Comparison of ENCODE assay signal across 8 cellular contexts in the genomic region with DNA sequence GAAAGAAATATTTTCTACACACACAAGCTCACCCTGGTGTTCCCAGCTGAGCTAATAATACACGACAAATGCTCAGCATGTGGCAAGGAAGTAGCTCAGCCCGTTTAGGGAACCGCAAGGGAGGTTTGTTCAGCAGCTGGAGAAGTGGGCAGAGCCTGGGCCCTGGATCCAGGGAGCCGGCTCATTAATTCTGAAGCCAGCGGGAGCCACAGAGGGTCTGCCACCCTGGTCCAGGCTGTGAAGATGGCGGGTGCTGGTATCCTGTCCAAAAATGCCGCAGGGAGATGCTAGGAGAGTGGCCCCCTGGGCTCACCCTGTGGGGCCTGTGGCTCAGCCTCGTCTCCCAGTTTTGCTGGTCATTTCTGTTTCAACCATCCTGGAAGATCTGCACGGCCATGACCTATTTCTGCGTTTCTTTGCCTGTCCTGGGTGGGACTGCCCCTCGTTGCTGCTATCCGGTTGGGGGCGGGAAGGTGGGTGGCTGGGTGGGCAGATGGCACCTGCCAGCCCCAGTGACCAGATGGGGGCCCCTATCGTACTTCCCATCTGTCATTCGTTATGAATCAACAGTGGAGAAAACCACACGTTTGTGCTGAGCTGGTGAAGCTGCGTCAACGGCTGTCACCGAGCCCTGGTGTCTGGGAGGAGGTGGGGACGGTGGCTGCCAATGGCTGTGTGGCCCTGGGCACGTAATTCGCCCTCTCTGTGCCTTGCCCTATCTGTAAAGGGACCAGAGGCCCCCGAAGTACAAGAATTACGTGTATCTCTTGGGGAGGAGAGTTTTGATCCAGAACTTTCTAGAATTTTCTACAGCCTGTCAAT. TPM values are rescaled to one million over a fixed set of nuclear protein-coding genes. Genes with fewer than 3 reads are reported as not detected.
A peak's percentile ranks its signal among the peaks of the same experiment; 100 is the strongest.
DNase-seq lines count a peak whose midpoint lies in the region; ATAC-seq, FAIRE-seq and TF ChIP-seq lines count a peak whose summit lies in the region.

No MANE protein-coding gene starts in this region.

- H3K4me3 ChIP-seq in upper lobe of right lung: no peak overlapping the region
- H3K4me3 ChIP-seq in small intestine (ENCODE audit: low read depth in 1 of 2, low read length in 2 of 2): no peak overlapping the region

- H3K9me3 ChIP-seq in upper lobe of right lung (no peaks in the 10 kb centered on the region), small intestine (ENCODE audit: control insufficient read depth, low read depth) (no peaks in the 10 kb centered on the region)

- H3K9me3 Mint-ChIP-seq in CD14-positive monocyte (peaks cover 0 to 1% (median 0%) of the 10 kb centered on the region in 7 donors), osteocyte (ENCODE audit: unreplicated experiment) (no peaks in the 10 kb centered on the region)
- H3K9me3 Mint-ChIP-seq in activated CD4-positive, alpha-beta T cell treated with anti-CD3 and anti-CD28 coated beads, Interleukin-2, amount 10 ng/mL, durations not matched to agents 24 days and 14 days: no peaks in the 10 kb centered on the region
- no peaks in the 10 kb centered on the region for H3K9me3 Mint-ChIP-seq in dendritic cell treated with granulocyte-macrophage colony-stimulating factor and Interleukin-4, amounts not matched to agents 40 ng/mL and 50 ng/mL, for 4 days

- H3K27me3 ChIP-seq in upper lobe of right lung (no peaks in the 10 kb centered on the region), small intestine (ENCODE audit: control insufficient read depth in 2 of 2, insufficient read depth in 2 of 2, low read length in 2 of 2) (no peaks in the 10 kb centered on the region)

- peaks cover 39% of the 10 kb centered on the region for H3K4me1 Mint-ChIP-seq in CD14-positive monocyte
- peaks cover 38% of the 10 kb centered on the region for H3K4me1 Mint-ChIP-seq in activated CD4-positive, alpha-beta T cell treated with anti-CD3 and anti-CD28 coated beads, Interleukin-2, amount 10 ng/mL, durations not matched to agents 24 days and 14 days
- H3K4me1 Mint-ChIP-seq in dendritic cell treated with granulocyte-macrophage colony-stimulating factor and Interleukin-4, amounts not matched to agents 40 ng/mL and 50 ng/mL, for 4 days (ENCODE audit: low read depth): peaks cover 41% of the 10 kb centered on the region
- peaks cover 19% of the 10 kb centered on the region for H3K4me1 Mint-ChIP-seq in osteocyte (ENCODE audit: unreplicated experiment)

- 46 to 49% (median 47%) methylated on average over 24 of the region's 24 CpGs for WGBS in small intestine, 3 donors

- DNase-seq in CD14-positive monocyte (ENCODE audit: low spot score) (peak; percentile 88), NCI-H2081 treated with DMSO at 0.1 percent for 48 hours (lab: John Stamatoyannopoulos, UW) (peak; percentile 87), osteocyte (ENCODE audit: extremely low spot score, unreplicated experiment) (no peak), upper lobe of right lung (peak; percentile 74), small intestine (no peak)
- DNase-seq in activated CD4-positive, alpha-beta T cell treated with anti-CD3 and anti-CD28 coated beads, Interleukin-2, amount 10 ng/mL, durations not matched to agents 24 days and 14 days: peak; percentile 94

- H3K27ac ChIP-seq in upper lobe of right lung (peak overlapping the region; percentile 71), small intestine (ENCODE audit: low read depth in 1 of 2, low read length in 1 of 2) (peak overlapping the region in 1 of 2 donors; percentile 76)

- H3K27me3 Mint-ChIP-seq in CD14-positive monocyte (ENCODE audit: low read depth in 3 of 3): no peaks in the 10 kb centered on the region
- H3K27me3 Mint-ChIP-seq in activated CD4-positive, alpha-beta T cell treated with anti-CD3 and anti-CD28 coated beads, Interleukin-2, amount 10 ng/mL, durations not matched to agents 24 days and 14 days: peaks cover 2% of the 10 kb centered on the region
- no peaks in the 10 kb centered on the region for H3K27me3 Mint-ChIP-seq in dendritic cell treated with granulocyte-macrophage colony-stimulating factor and Interleukin-4, amounts not matched to agents 40 ng/mL and 50 ng/mL, for 4 days
- H3K27me3 Mint-ChIP-seq in osteocyte (ENCODE audit: unreplicated experiment): no peaks in the 10 kb centered on the region

- TF ChIP-seq CTCF in CD14-positive monocyte (IDR thresholded peaks at IDR 0.05) (no peak), osteocyte (IDR thresholded peaks at IDR 0.05) (no peak), upper lobe of right lung (IDR thresholded peaks at IDR 0.05) (no peak)

- no peak for FAIRE-seq in small intestine (lab: Jason Lieb, UNC)

- H3K4me3 Mint-ChIP-seq in CD14-positive monocyte (peak overlapping the region; percentile 62 to 84), osteocyte (ENCODE audit: unreplicated experiment) (no peak overlapping the region)
- peak overlapping the region; percentile 68 for H3K4me3 Mint-ChIP-seq in activated CD4-positive, alpha-beta T cell treated with anti-CD3 and anti-CD28 coated beads, Interleukin-2, amount 10 ng/mL, durations not matched to agents 24 days and 14 days
- peak overlapping the region; percentile 58 for H3K4me3 Mint-ChIP-seq in dendritic cell treated with granulocyte-macrophage colony-stimulating factor and Interleukin-4, amounts not matched to agents 40 ng/mL and 50 ng/mL, for 4 days

- H3K27ac Mint-ChIP-seq in CD14-positive monocyte: peak overlapping the region; percentile 94 to 98 (median 98)
- H3K27ac Mint-ChIP-seq in activated CD4-positive, alpha-beta T cell treated with anti-CD3 and anti-CD28 coated beads, Interleukin-2, amount 10 ng/mL, durations not matched to agents 24 days and 14 days: peak overlapping the region; percentile 92
- H3K27ac Mint-ChIP-seq in dendritic cell treated with granulocyte-macrophage colony-stimulating factor and Interleukin-4, amounts not matched to agents 40 ng/mL and 50 ng/mL, for 4 days: peak overlapping the region; percentile 98
- peak overlapping the region; percentile 58 for H3K27ac Mint-ChIP-seq in osteocyte (ENCODE audit: unreplicated experiment)

- ATAC-seq in GM21390 (IDR thresholded peaks at IDR 0.05; ENCODE audit: unreplicated experiment) (peak; percentile 42), upper lobe of right lung (peak; percentile 72)

- intact Hi-C loops in CD14-positive monocyte (cut with micrococcal nuclease): loop anchor here in 1 of 2 donors (1.0 to 2.0 kb wide), 2 partner anchors 9 to 14 kb away; no protein-coding TSS in a partner anchor
- intact Hi-C loops in activated CD4-positive, alpha-beta T cell treated with anti-CD3 and anti-CD28 coated beads, Interleukin-2, amount 10 ng/mL, durations not matched to agents 24 days and 14 days (cut with micrococcal nuclease): loop anchor here (1.0 kb wide), 3 partner anchors 9 to 47 kb away; no protein-coding TSS in a partner anchor
- intact Hi-C loops in dendritic cell treated with granulocyte-macrophage colony-stimulating factor and Interleukin-4, amounts not matched to agents 40 ng/mL and 50 ng/mL, for 4 days (cut with micrococcal nuclease): loop anchor here (1.0 kb wide), 1 partner anchor 9 kb away; no protein-coding TSS in a partner anchor
- intact Hi-C loops in upper lobe of right lung (cut with DNase I): no loop called here

- no peaks in the 10 kb centered on the region for H3K36me3 ChIP-seq in upper lobe of right lung
- H3K36me3 ChIP-seq in small intestine (ENCODE audit: control insufficient read depth in 2 of 2, insufficient read depth in 2 of 2, low read length in 2 of 2): no peaks in the 10 kb centered on the region

- peaks cover 12% of the 10 kb centered on the region for H3K4me1 ChIP-seq in upper lobe of right lung
- H3K4me1 ChIP-seq in small intestine (ENCODE audit: control insufficient read depth in 2 of 2, insufficient read depth in 1 of 2, low read depth in 1 of 2, low read length in 1 of 2): no peaks in the 10 kb centered on the region

- H3K36me3 Mint-ChIP-seq in CD14-positive monocyte (peaks cover 0 to 6% of the 10 kb centered on the region in 2 donors), osteocyte (ENCODE audit: unreplicated experiment) (no peaks in the 10 kb centered on the region)
- peaks cover 12% of the 10 kb centered on the region for H3K36me3 Mint-ChIP-seq in activated CD4-positive, alpha-beta T cell treated with anti-CD3 and anti-CD28 coated beads, Interleukin-2, amount 10 ng/mL, durations not matched to agents 24 days and 14 days (ENCODE audit: low read depth)
- peaks cover 17% of the 10 kb centered on the region for H3K36me3 Mint-ChIP-seq in dendritic cell treated with granulocyte-macrophage colony-stimulating factor and Interleukin-4, amounts not matched to agents 40 ng/mL and 50 ng/mL, for 4 days (ENCODE audit: low read depth)

RNA-seq across cellular contexts. Expression of gene GNA15, which starts 2.7 kb away (rescaled TPM):
- 10 to 100 TPM; 38.7 to 41.3 TPM for polyA plus RNA-seq in CD14-positive monocyte
- total RNA-seq in activated CD4-positive, alpha-beta T cell treated with anti-CD3 and anti-CD28 coated beads, Interleukin-2, amount 10 ng/mL, durations not matched to agents 24 days and 14 days: 134 and 135 TPM in 2 replicates
- not detected in 2 replicates for total RNA-seq in osteocyte
- 18.6 TPM for total RNA-seq in upper lobe of right lung
- 1 to 10 TPM in 2 of 3 donors, under 1 TPM in 1; 0.67 to 2.1 (median 1.4) TPM for polyA plus RNA-seq in small intestine

RNA-seq across cellular contexts. Expression of gene GNA11, which starts 39.0 kb away (rescaled TPM):
- under 1 TPM; 0.25 to 0.37 TPM for polyA plus RNA-seq in CD14-positive monocyte
- 7.4 and 10.1 TPM in 2 replicates for total RNA-seq in activated CD4-positive, alpha-beta T cell treated with anti-CD3 and anti-CD28 coated beads, Interleukin-2, amount 10 ng/mL, durations not matched to agents 24 days and 14 days
- total RNA-seq in osteocyte: 65.5 and 69.9 TPM in 2 replicates
- 66.3 TPM for total RNA-seq in upper lobe of right lung
- polyA plus RNA-seq in small intestine: 100 to 1,000 TPM; 173 to 216 (median 190) TPM

RNA-seq across cellular contexts. Expression of gene S1PR4, which starts 45.4 kb away (rescaled TPM):
- polyA plus RNA-seq in CD14-positive monocyte: 100 to 1,000 TPM; 105 to 131 TPM
- total RNA-seq in activated CD4-positive, alpha-beta T cell treated with anti-CD3 and anti-CD28 coated beads, Interleukin-2, amount 10 ng/mL, durations not matched to agents 24 days and 14 days: 41.8 and 43.7 TPM in 2 replicates
- not detected in 2 replicates for total RNA-seq in osteocyte
- total RNA-seq in upper lobe of right lung: 22.3 TPM
- 1 to 10 TPM in 2 of 3 donors, not detected in 1; 2.4 to 5.1 TPM for polyA plus RNA-seq in small intestine

RNA-seq across cellular contexts. Expression of gene NCLN, which starts 52.5 kb away (rescaled TPM):
- polyA plus RNA-seq in CD14-positive monocyte (10 to 100 TPM; 28.6 to 34.5 TPM), small intestine (100 to 1,000 TPM in 2 of 3 donors, 10 to 100 TPM in 1; 94.7 to 217 (median 129) TPM)
- total RNA-seq in activated CD4-positive, alpha-beta T cell treated with anti-CD3 and anti-CD28 coated beads, Interleukin-2, amount 10 ng/mL, durations not matched to agents 24 days and 14 days: 114 and 116 TPM in 2 replicates
- total RNA-seq in osteocyte (60.6 and 61.9 TPM in 2 replicates), upper lobe of right lung (71.4 TPM)

Comparison
In these comparisons a context has a peak if more than half of its experiments do, and no peak if none do; other contexts are left out.
1. DNase-seq: peak in CD14-positive monocyte (single experiment), NCI-H2081 treated with DMSO at 0.1 percent for 48 hours (single experiment), activated CD4-positive, alpha-beta T cell treated with anti-CD3 and anti-CD28 coated beads, Interleukin-2, amount 10 ng/mL, durations not matched to agents 24 days and 14 days (single experiment) and upper lobe of right lung (single experiment); none in osteocyte (single experiment) and small intestine (single experiment).
2. RNA of gene GNA15, which starts 2.7 kb away (total RNA-seq): 134 to 135 TPM in activated CD4-positive, alpha-beta T cell treated with anti-CD3 and anti-CD28 coated beads, Interleukin-2, amount 10 ng/mL, durations not matched to agents 24 days and 14 days and 18.6 TPM in upper lobe of right lung (single experiment); not detected in osteocyte; every median in the first group is over 10 times any median in the second.
3. RNA of gene S1PR4, which starts 45.4 kb away (total RNA-seq): 41.8 to 43.7 TPM in activated CD4-positive, alpha-beta T cell treated with anti-CD3 and anti-CD28 coated beads, Interleukin-2, amount 10 ng/mL, durations not matched to agents 24 days and 14 days and 22.3 TPM in upper lobe of right lung (single experiment); not detected in osteocyte; every median in the first group is over 10 times any median in the second.
4. Peak in every context shown above with its lines, with median percentiles within 50 percentile points of each other: H3K27ac Mint-ChIP-seq.